ENCODE assay signal across 1 cellular context in the genomic region with DNA sequence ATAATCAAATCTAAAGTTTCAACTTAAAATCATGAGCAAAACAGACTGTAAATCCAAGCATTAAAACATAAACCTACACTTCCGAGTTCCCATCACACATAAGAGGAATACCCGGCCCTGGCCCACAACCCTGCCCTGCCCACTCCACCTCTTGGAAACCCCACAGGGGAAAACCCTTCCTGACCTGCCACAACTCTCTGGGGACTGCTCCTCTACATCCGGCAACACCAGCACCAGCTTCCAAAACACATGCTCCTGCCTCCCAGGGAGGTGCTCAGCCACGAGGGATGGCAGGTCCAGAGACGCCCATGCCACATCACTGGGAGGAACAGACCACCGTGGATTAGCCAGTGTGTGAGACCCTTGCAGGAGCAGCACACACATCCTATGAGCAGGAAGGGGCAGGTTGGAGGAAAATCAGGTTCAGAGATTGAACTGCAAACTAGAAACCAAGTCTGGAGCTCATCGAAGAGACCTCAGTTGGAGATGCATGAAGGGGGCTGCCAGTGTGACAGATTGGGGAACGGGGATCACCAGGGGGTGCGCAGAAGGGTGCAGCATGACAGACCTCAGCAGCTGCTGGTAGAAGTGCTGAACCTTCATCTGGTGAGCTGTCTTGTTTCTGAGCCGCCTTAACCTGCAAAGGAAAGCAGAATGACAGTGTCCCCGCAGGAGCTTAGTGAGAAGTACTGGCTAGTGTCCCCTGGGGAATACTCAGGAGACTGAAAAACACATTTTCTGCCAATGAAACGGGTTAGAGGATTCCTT.
TF ChIP-seq lines count a peak whose summit lies in the region.

No MANE protein-coding gene starts in this region.

TF ChIP-seq in GM23338, 12 proteins besides CTCF, POLR2A, EP300 and RAD21:
- TF ChIP-seq EZH2 (IDR thresholded peaks at IDR 0.05; ENCODE audit: low read depth, unreplicated experiment) (no peak), STAT1 (IDR thresholded peaks at IDR 0.05; ENCODE audit: unreplicated experiment) (no peak), NANOG (IDR thresholded peaks at IDR 0.05; ENCODE audit: borderline replicate concordance) (no peak), POLR2AphosphoS5 (IDR thresholded peaks at IDR 0.05; ENCODE audit: low read depth) (0 out of 2 replicates have a peak, but pooled peaks have one; percentile 26)
TF ChIP-seq in GM23338: peak in this region for 1.
